In the genomic region with DNA sequence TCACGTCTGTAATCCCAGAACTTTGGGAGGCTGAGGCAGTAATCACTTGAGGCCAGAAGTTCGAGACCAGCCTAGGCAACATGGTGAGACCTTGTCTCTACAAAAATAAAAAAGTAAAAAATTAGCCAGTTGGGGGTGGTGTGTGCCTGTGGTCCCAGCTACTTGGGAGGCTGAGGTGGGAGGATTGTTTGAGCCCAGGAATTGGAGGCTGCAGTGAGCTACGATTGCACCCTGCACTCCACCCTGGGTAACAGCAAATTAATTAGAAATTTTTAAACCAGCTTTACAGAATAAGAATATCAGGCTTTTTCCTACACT, we compare ENCODE assay signal across 1 cellular context.
TF ChIP-seq lines count a peak whose summit lies in the region.

No MANE protein-coding gene starts in this region.

TF ChIP-seq in K562, 482 proteins besides CTCF, POLR2A, EP300 and RAD21 (continued from another document):
- TF ChIP-seq, protein P1, sequence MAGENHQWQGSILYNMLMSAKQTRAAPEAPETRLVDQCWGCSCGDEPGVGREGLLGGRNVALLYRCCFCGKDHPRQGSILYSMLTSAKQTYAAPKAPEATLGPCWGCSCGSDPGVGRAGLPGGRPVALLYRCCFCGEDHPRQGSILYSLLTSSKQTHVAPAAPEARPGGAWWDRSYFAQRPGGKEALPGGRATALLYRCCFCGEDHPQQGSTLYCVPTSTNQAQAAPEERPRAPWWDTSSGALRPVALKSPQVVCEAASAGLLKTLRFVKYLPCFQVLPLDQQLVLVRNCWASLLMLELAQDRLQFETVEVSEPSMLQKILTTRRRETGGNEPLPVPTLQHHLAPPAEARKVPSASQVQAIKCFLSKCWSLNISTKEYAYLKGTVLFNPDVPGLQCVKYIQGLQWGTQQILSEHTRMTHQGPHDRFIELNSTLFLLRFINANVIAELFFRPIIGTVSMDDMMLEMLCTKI (IDR thresholded peaks at IDR 0.05; ENCODE audit: partially characterized antibody), result no peak
- no peak for TF ChIP-seq MEF2A (IDR thresholded peaks at IDR 0.05; ENCODE audit: control insufficient read depth, low read depth, low read length)
- TF ChIP-seq, protein P2, sequence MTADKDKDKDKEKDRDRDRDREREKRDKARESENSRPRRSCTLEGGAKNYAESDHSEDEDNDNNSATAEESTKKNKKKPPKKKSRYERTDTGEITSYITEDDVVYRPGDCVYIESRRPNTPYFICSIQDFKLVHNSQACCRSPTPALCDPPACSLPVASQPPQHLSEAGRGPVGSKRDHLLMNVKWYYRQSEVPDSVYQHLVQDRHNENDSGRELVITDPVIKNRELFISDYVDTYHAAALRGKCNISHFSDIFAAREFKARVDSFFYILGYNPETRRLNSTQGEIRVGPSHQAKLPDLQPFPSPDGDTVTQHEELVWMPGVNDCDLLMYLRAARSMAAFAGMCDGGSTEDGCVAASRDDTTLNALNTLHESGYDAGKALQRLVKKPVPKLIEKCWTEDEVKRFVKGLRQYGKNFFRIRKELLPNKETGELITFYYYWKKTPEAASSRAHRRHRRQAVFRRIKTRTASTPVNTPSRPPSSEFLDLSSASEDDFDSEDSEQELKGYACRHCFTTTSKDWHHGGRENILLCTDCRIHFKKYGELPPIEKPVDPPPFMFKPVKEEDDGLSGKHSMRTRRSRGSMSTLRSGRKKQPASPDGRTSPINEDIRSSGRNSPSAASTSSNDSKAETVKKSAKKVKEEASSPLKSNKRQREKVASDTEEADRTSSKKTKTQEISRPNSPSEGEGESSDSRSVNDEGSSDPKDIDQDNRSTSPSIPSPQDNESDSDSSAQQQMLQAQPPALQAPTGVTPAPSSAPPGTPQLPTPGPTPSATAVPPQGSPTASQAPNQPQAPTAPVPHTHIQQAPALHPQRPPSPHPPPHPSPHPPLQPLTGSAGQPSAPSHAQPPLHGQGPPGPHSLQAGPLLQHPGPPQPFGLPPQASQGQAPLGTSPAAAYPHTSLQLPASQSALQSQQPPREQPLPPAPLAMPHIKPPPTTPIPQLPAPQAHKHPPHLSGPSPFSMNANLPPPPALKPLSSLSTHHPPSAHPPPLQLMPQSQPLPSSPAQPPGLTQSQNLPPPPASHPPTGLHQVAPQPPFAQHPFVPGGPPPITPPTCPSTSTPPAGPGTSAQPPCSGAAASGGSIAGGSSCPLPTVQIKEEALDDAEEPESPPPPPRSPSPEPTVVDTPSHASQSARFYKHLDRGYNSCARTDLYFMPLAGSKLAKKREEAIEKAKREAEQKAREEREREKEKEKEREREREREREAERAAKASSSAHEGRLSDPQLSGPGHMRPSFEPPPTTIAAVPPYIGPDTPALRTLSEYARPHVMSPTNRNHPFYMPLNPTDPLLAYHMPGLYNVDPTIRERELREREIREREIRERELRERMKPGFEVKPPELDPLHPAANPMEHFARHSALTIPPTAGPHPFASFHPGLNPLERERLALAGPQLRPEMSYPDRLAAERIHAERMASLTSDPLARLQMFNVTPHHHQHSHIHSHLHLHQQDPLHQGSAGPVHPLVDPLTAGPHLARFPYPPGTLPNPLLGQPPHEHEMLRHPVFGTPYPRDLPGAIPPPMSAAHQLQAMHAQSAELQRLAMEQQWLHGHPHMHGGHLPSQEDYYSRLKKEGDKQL (CRISPR knock-in tag; IDR thresholded peaks at IDR 0.05; ENCODE audit: borderline replicate concordance), result no peak
- TF ChIP-seq EWSR1 (IDR thresholded peaks at IDR 0.05; ENCODE audit: borderline replicate concordance, low read depth, partially characterized antibody), result no peak
- no peak for TF ChIP-seq ZNF324 (CRISPR knock-in tag; IDR thresholded peaks at IDR 0.05)
- TF ChIP-seq CEBPB (tag; IDR thresholded peaks at IDR 0.05), result no peak
- TF ChIP-seq ZBTB1 (CRISPR knock-in tag; IDR thresholded peaks at IDR 0.05; ENCODE audit: borderline replicate concordance, low read depth), result no peak
